2 cellular contexts compared by ENCODE assay signal in genomic region chr6:142846883-142847287, GRCh38.
TF ChIP-seq lines count a peak whose summit lies in the region.

No MANE protein-coding gene starts in this region.

TF ChIP-seq in HCT116, 20 proteins besides CTCF, POLR2A, EP300 and RAD21 (continued from another document):
- peak; percentile 54; the same call in 1 of the 2 replicates for TF ChIP-seq CBX3 (IDR thresholded peaks at IDR 0.05; ENCODE audit: low read depth)
- TF ChIP-seq EZH2 (IDR thresholded peaks at IDR 0.05): no peak
- peak; percentile 55 for TF ChIP-seq SP1 (IDR thresholded peaks at IDR 0.05; ENCODE audit: low read depth)
- TF ChIP-seq ATF3 (IDR thresholded peaks at IDR 0.05): no peak
- no peak for TF ChIP-seq ZBTB33 (IDR thresholded peaks at IDR 0.05; ENCODE audit: extremely low read depth, insufficient replicate concordance, low read length)
- TF ChIP-seq JUND (IDR thresholded peaks at IDR 0.05): 0 out of 2 replicates have a peak, but pooled peaks have one; percentile 37
- TF ChIP-seq CEBPB (IDR thresholded peaks at IDR 0.05; ENCODE audit: low read depth): no peak
- no peak for TF ChIP-seq ELF1 (IDR thresholded peaks at IDR 0.05; ENCODE audit: borderline replicate concordance, low read depth)
- TF ChIP-seq EGR1 (IDR thresholded peaks at IDR 0.05; ENCODE audit: low read depth): peak; percentile 26; the same call in 1 of the 2 replicates
- TF ChIP-seq ZNF274 (IDR thresholded peaks at IDR 0.05; ENCODE audit: low read depth, low read length): no peak
- TF ChIP-seq POLR2AphosphoS5 (IDR thresholded peaks at IDR 0.05; ENCODE audit: low read depth, low read length): no peak
- no peak for TF ChIP-seq SRF (IDR thresholded peaks at IDR 0.05; ENCODE audit: low read depth)
- TF ChIP-seq, protein P1, sequence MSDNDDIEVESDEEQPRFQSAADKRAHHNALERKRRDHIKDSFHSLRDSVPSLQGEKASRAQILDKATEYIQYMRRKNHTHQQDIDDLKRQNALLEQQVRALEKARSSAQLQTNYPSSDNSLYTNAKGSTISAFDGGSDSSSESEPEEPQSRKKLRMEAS (IDR thresholded peaks at IDR 0.05): peak; percentile 81
- peak; percentile 43 for TF ChIP-seq FOSL1 (IDR thresholded peaks at IDR 0.05; ENCODE audit: low read depth)
- TF ChIP-seq SIN3A (IDR thresholded peaks at IDR 0.05; ENCODE audit: low read depth): no peak

TF ChIP-seq in WTC11, 78 proteins besides CTCF, POLR2A, EP300 and RAD21 (continued from another document):
- TF ChIP-seq, protein P2, sequence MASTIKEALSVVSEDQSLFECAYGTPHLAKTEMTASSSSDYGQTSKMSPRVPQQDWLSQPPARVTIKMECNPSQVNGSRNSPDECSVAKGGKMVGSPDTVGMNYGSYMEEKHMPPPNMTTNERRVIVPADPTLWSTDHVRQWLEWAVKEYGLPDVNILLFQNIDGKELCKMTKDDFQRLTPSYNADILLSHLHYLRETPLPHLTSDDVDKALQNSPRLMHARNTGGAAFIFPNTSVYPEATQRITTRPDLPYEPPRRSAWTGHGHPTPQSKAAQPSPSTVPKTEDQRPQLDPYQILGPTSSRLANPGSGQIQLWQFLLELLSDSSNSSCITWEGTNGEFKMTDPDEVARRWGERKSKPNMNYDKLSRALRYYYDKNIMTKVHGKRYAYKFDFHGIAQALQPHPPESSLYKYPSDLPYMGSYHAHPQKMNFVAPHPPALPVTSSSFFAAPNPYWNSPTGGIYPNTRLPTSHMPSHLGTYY (CRISPR knock-in tag; IDR thresholded peaks at IDR 0.05): no peak
- TF ChIP-seq, protein P3, sequence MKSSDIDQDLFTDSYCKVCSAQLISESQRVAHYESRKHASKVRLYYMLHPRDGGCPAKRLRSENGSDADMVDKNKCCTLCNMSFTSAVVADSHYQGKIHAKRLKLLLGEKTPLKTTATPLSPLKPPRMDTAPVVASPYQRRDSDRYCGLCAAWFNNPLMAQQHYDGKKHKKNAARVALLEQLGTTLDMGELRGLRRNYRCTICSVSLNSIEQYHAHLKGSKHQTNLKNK (CRISPR knock-in tag; IDR thresholded peaks at IDR 0.05): no peak
- TF ChIP-seq, protein P4, sequence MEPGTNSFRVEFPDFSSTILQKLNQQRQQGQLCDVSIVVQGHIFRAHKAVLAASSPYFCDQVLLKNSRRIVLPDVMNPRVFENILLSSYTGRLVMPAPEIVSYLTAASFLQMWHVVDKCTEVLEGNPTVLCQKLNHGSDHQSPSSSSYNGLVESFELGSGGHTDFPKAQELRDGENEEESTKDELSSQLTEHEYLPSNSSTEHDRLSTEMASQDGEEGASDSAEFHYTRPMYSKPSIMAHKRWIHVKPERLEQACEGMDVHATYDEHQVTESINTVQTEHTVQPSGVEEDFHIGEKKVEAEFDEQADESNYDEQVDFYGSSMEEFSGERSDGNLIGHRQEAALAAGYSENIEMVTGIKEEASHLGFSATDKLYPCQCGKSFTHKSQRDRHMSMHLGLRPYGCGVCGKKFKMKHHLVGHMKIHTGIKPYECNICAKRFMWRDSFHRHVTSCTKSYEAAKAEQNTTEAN (CRISPR knock-in tag; IDR thresholded peaks at IDR 0.05): no peak
- no peak for TF ChIP-seq OVOL2 (CRISPR knock-in tag; IDR thresholded peaks at IDR 0.05; ENCODE audit: borderline replicate concordance)
- no peak for TF ChIP-seq NR2C2 (CRISPR knock-in tag; IDR thresholded peaks at IDR 0.05)
- TF ChIP-seq SMAD3 (CRISPR knock-in tag; IDR thresholded peaks at IDR 0.05; ENCODE audit: borderline replicate concordance): no peak
- TF ChIP-seq CREM (CRISPR knock-in tag; IDR thresholded peaks at IDR 0.05): no peak
- no peak for TF ChIP-seq NFYB (CRISPR knock-in tag; conservative IDR thresholded peaks at IDR 0.05; ENCODE audit: low read depth)
- TF ChIP-seq ARID4B (CRISPR knock-in tag; IDR thresholded peaks at IDR 0.05; ENCODE audit: borderline replicate concordance): no peak
- TF ChIP-seq ETV6 (CRISPR knock-in tag; IDR thresholded peaks at IDR 0.05): no peak
- TF ChIP-seq, protein P5, sequence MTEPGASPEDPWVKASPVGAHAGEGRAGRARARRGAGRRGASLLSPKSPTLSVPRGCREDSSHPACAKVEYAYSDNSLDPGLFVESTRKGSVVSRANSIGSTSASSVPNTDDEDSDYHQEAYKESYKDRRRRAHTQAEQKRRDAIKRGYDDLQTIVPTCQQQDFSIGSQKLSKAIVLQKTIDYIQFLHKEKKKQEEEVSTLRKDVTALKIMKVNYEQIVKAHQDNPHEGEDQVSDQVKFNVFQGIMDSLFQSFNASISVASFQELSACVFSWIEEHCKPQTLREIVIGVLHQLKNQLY (CRISPR knock-in tag; IDR thresholded peaks at IDR 0.05): no peak
- TF ChIP-seq, protein P6, sequence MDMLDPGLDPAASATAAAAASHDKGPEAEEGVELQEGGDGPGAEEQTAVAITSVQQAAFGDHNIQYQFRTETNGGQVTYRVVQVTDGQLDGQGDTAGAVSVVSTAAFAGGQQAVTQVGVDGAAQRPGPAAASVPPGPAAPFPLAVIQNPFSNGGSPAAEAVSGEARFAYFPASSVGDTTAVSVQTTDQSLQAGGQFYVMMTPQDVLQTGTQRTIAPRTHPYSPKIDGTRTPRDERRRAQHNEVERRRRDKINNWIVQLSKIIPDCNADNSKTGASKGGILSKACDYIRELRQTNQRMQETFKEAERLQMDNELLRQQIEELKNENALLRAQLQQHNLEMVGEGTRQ (CRISPR knock-in tag; IDR thresholded peaks at IDR 0.05): no peak
- TF ChIP-seq, protein P7, sequence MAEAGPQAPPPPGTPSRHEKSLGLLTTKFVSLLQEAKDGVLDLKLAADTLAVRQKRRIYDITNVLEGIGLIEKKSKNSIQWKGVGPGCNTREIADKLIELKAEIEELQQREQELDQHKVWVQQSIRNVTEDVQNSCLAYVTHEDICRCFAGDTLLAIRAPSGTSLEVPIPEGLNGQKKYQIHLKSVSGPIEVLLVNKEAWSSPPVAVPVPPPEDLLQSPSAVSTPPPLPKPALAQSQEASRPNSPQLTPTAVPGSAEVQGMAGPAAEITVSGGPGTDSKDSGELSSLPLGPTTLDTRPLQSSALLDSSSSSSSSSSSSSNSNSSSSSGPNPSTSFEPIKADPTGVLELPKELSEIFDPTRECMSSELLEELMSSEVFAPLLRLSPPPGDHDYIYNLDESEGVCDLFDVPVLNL (CRISPR knock-in tag; IDR thresholded peaks at IDR 0.05; ENCODE audit: borderline replicate concordance, low read depth): no peak
- TF ChIP-seq SMAD4 (CRISPR knock-in tag; IDR thresholded peaks at IDR 0.05): no peak
- no peak for TF ChIP-seq SOX15 (CRISPR knock-in tag; IDR thresholded peaks at IDR 0.05)
- TF ChIP-seq, protein P8, sequence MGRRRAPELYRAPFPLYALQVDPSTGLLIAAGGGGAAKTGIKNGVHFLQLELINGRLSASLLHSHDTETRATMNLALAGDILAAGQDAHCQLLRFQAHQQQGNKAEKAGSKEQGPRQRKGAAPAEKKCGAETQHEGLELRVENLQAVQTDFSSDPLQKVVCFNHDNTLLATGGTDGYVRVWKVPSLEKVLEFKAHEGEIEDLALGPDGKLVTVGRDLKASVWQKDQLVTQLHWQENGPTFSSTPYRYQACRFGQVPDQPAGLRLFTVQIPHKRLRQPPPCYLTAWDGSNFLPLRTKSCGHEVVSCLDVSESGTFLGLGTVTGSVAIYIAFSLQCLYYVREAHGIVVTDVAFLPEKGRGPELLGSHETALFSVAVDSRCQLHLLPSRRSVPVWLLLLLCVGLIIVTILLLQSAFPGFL (CRISPR knock-in tag; IDR thresholded peaks at IDR 0.05; ENCODE audit: borderline replicate concordance): no peak
- no peak for TF ChIP-seq GRHL2 (CRISPR knock-in tag; IDR thresholded peaks at IDR 0.05; ENCODE audit: insufficient replicate concordance, severe bottlenecking)
